Comparison of ENCODE assay signal across 12 cellular contexts in genomic region chr16:52634528-52634927, GRCh38.
DNase-seq lines count a peak whose midpoint lies in the region; ATAC-seq and TF ChIP-seq lines count a peak whose summit lies in the region.
"Had no signal": no experiment of that assay in that cellular context is flagged by ENCODE, and none has a peak within 500 bp of the region (broad histone marks: within the 10 kb centered on the region; RNA-seq: fewer than 3 reads in every experiment).

No MANE protein-coding gene starts in this region.

- peak overlapping the region in 3 of 5 experiments; percentile 19 to 91 (median 74) for H3K27ac Mint-ChIP-seq in brain
- no peak overlapping the region for H3K27ac Mint-ChIP-seq in naive thymus-derived CD8-positive, alpha-beta T cell
- H3K27ac Mint-ChIP-seq: CD14-positive monocyte; CD8-positive, alpha-beta T cell had no signal

- WGBS in right lobe of liver (ENCODE audit: insufficient coverage, low coverage, low lambda C conversion rate, missing lambda C conversion rate) = 43% methylated on average over 5 of the region's 5 CpGs

- no peaks in the 10 kb centered on the region for H3K4me1 ChIP-seq in right lobe of liver
- no peaks in the 10 kb centered on the region for H3K4me1 ChIP-seq in A673 (ENCODE audit: insufficient read depth, low read length, poor library complexity, severe bottlenecking)
- H3K4me1 ChIP-seq in ascending aorta = no peaks in the 10 kb centered on the region
- H3K4me1 ChIP-seq: A549, Caco-2 had no signal

- peak; percentile 69 to 98 (median 78) for ATAC-seq in right lobe of liver
- no peak for ATAC-seq in naive thymus-derived CD8-positive, alpha-beta T cell
- ATAC-seq: A549; CD8-positive, alpha-beta T cell had no signal

- peaks cover 6% of the 10 kb centered on the region for H3K36me3 Mint-ChIP-seq in brain
- peaks cover 0 to 7% (median 0%) of the 10 kb centered on the region in 3 donors for H3K36me3 Mint-ChIP-seq in naive thymus-derived CD8-positive, alpha-beta T cell
- H3K36me3 Mint-ChIP-seq: CD14-positive monocyte; CD8-positive, alpha-beta T cell had no signal

- H3K4me3 ChIP-seq in right lobe of liver (no peak overlapping the region), A673 (ENCODE audit: low read depth, low read length, poor library complexity, severe bottlenecking) (no peak overlapping the region), ascending aorta (no peak overlapping the region)
- H3K4me3 ChIP-seq: A549, HAP-1 had no signal

- intact Hi-C loops in right lobe of liver (cut with DNase I) (no loop called here), A673 (cut with micrococcal nuclease; ENCODE audit: unreplicated experiment) (no loop called here), ascending aorta (cut with DNase I) (no loop called here)

- H3K27ac ChIP-seq in right lobe of liver (no peak overlapping the region), A673 (ENCODE audit: low read depth, low read length, poor library complexity, severe bottlenecking) (no peak overlapping the region), ascending aorta (no peak overlapping the region)
- H3K27ac ChIP-seq: A549 had no signal

- POLR2A ChIA-PET in naive thymus-derived CD8-positive, alpha-beta T cell (lab: Charles Lee) = no interaction called here
- POLR2A ChIA-PET in A673 (lab: Charles Lee; ENCODE audit: low non-redundant PET) = no interaction called here

- TF ChIP-seq POLR2A in right lobe of liver (IDR thresholded peaks at IDR 0.05) = no peak

- DNase-seq in NCI-H748 (lab: John Stamatoyannopoulos, UW; ENCODE audit: unreplicated experiment) (peak; percentile 49), NCI-H748 treated with DMSO at 0.1 percent for 48 hours (lab: John Stamatoyannopoulos, UW) (no peak), right lobe of liver (peak in 2 of 3 donors; percentile 25 to 49), A673 (ENCODE audit: low spot score) (no peak), ascending aorta (ENCODE audit: low spot score in 2 of 2) (no peak)
- DNase-seq in naive thymus-derived CD8-positive, alpha-beta T cell = no peak
- DNase-seq: Caco-2; CD8-positive, alpha-beta T cell had no signal

- H3K4me3 Mint-ChIP-seq in brain = no peak overlapping the region
- no peak overlapping the region for H3K4me3 Mint-ChIP-seq in naive thymus-derived CD8-positive, alpha-beta T cell
- H3K4me3 Mint-ChIP-seq: CD14-positive monocyte; CD8-positive, alpha-beta T cell had no signal

- BruUV-seq in A673 (replicated peaks; lab: Mats Ljungman, UMichigan) = no TSS peak

- peaks cover 29% of the 10 kb centered on the region for H3K4me1 Mint-ChIP-seq in brain
- H3K4me1 Mint-ChIP-seq in naive thymus-derived CD8-positive, alpha-beta T cell = no peaks in the 10 kb centered on the region
- H3K4me1 Mint-ChIP-seq: CD14-positive monocyte had no signal

- H3K27me3 Mint-ChIP-seq in brain = peaks cover 3% of the 10 kb centered on the region
- peaks cover 0 to 11% (median 0%) of the 10 kb centered on the region in 5 donors for H3K27me3 Mint-ChIP-seq in naive thymus-derived CD8-positive, alpha-beta T cell

- peaks cover 8 to 48% (median 19%) of the 10 kb centered on the region in 5 experiments for H3K9me3 Mint-ChIP-seq in brain
- peaks cover 0 to 21% (median 13%) of the 10 kb centered on the region in 9 donors for H3K9me3 Mint-ChIP-seq in naive thymus-derived CD8-positive, alpha-beta T cell

- H3K36me3 ChIP-seq in right lobe of liver (no peaks in the 10 kb centered on the region), A673 (ENCODE audit: insufficient read depth, low read length, poor library complexity, severe bottlenecking) (no peaks in the 10 kb centered on the region), ascending aorta (no peaks in the 10 kb centered on the region)
- H3K36me3 ChIP-seq: HAP-1 had no signal

- H3K9me3 ChIP-seq in right lobe of liver = no peaks in the 10 kb centered on the region
- H3K9me3 ChIP-seq in A673 (ENCODE audit: low read depth, low read length, poor library complexity, severe bottlenecking) = peaks cover 5% of the 10 kb centered on the region
- no peaks in the 10 kb centered on the region for H3K9me3 ChIP-seq in ascending aorta
- H3K9me3 ChIP-seq: A549, Caco-2, HAP-1 had no signal

- CTCF ChIA-PET in A673 (lab: Charles Lee) = no interaction called here

- TF ChIP-seq CTCF in brain (conservative IDR thresholded peaks at IDR 0.05) (no peak), right lobe of liver (IDR thresholded peaks at IDR 0.05) (no peak), A673 (conservative IDR thresholded peaks at IDR 0.05; ENCODE audit: low read depth, low read length) (no peak), ascending aorta (IDR thresholded peaks at IDR 0.05) (no peak)

- H3K27me3 ChIP-seq in right lobe of liver (no peaks in the 10 kb centered on the region), A673 (replicated peaks; ENCODE audit: insufficient read depth, low read depth, low read length, poor library complexity) (no peaks in the 10 kb centered on the region), ascending aorta (no peaks in the 10 kb centered on the region)

Comparison
In these comparisons a context has a peak if more than half of its experiments do, and no peak if none do; other contexts are left out.
1. DNase-seq: peak in NCI-H748 (single experiment) and right lobe of liver (2 of 3); none in NCI-H748 treated with DMSO at 0.1 percent for 48 hours (single experiment), naive thymus-derived CD8-positive, alpha-beta T cell (0 of 10), A673 (single experiment) and ascending aorta (0 of 2).
2. H3K27ac Mint-ChIP-seq: peak in brain (3 of 5); none in naive thymus-derived CD8-positive, alpha-beta T cell (0 of 10).
3. ATAC-seq: peak in right lobe of liver (4 of 4); none in naive thymus-derived CD8-positive, alpha-beta T cell (0 of 2).